ENCODE assay signal across 30 cellular contexts in genomic region chr17:43938838-43939182, GRCh38. TPM values are rescaled to one million over a fixed set of nuclear protein-coding genes. Genes with fewer than 3 reads are reported as not detected.
DNase-seq lines count a peak whose midpoint lies in the region; ATAC-seq and TF ChIP-seq lines count a peak whose summit lies in the region.
"Had no signal": no experiment of that assay in that cellular context is flagged by ENCODE, and none has a peak within 500 bp of the region (broad histone marks: within the 10 kb centered on the region; RNA-seq: fewer than 3 reads in every experiment).

No MANE protein-coding gene starts in this region.

- ATAC-seq in central memory CD8-positive, alpha-beta T cell (replicated peaks; ENCODE audit: extremely low read depth, poor library complexity, severe bottlenecking) = no peak
- no peak for ATAC-seq in natural killer cell treated with Interleukin-12 subunit alpha and Interleukin-12 subunit beta and Interleukin-15 and Interleukin-18, amount 100 ng/mL, for 72 hours
- no peak for ATAC-seq in HG03571 (IDR thresholded peaks at IDR 0.05; ENCODE audit: unreplicated experiment)

- no peaks in the 10 kb centered on the region for H3K27me3 ChIP-seq in HAP-1 (ENCODE audit: low read depth)
- H3K27me3 ChIP-seq: right atrium auricular region, thyroid gland, vagina had no signal

- peak overlapping the region; percentile 59; the same call in 1 of the 2 replicates for H3K27ac ChIP-seq in C4-2B
- H3K27ac ChIP-seq: right atrium auricular region, thyroid gland, vagina had no signal

- H3K4me1 Mint-ChIP-seq in central memory CD8-positive, alpha-beta T cell = peaks cover 5% of the 10 kb centered on the region
- peaks cover 0 to 14% of the 10 kb centered on the region in 2 donors for H3K4me1 Mint-ChIP-seq in natural killer cell treated with Interleukin-12 subunit alpha and Interleukin-12 subunit beta and Interleukin-15 and Interleukin-18, amount 100 ng/mL, for 72 hours (ENCODE audit: low read depth in 2 of 2)

- no peaks in the 10 kb centered on the region for H3K27me3 Mint-ChIP-seq in central memory CD8-positive, alpha-beta T cell
- H3K27me3 Mint-ChIP-seq in natural killer cell treated with Interleukin-12 subunit alpha and Interleukin-12 subunit beta and Interleukin-15 and Interleukin-18, amount 100 ng/mL, for 72 hours = peaks cover 11 to 13% of the 10 kb centered on the region in 2 donors

- peaks cover 1% of the 10 kb centered on the region for H3K36me3 Mint-ChIP-seq in central memory CD8-positive, alpha-beta T cell (ENCODE audit: insufficient read depth)
- H3K36me3 Mint-ChIP-seq in natural killer cell treated with Interleukin-12 subunit alpha and Interleukin-12 subunit beta and Interleukin-15 and Interleukin-18, amount 100 ng/mL, for 72 hours = no peaks in the 10 kb centered on the region
- H3K36me3 Mint-ChIP-seq: activated CD8-positive, alpha-beta memory T cell treated with anti-CD3 and anti-CD28 coated beads, Interleukin-2, amount 10 ng/mL, durations not matched to agents 7 days and 5 days; brain had no signal

- peak overlapping the region; percentile 69 for H3K4me3 Mint-ChIP-seq in central memory CD8-positive, alpha-beta T cell
- H3K4me3 Mint-ChIP-seq in natural killer cell treated with Interleukin-12 subunit alpha and Interleukin-12 subunit beta and Interleukin-15 and Interleukin-18, amount 100 ng/mL, for 72 hours = no peak overlapping the region
- H3K4me3 Mint-ChIP-seq: activated CD8-positive, alpha-beta memory T cell treated with anti-CD3 and anti-CD28 coated beads, Interleukin-2, amount 10 ng/mL, durations not matched to agents 7 days and 5 days; neural crest cell had no signal

- DNase-seq in HAP-1 (ENCODE audit: low spot score in 2 of 2) (no peak), DMS153 (lab: John Stamatoyannopoulos, UW) (no peak), posterior vena cava (ENCODE audit: low spot score) (no peak)
- no peak for DNase-seq in central memory CD8-positive, alpha-beta T cell (ENCODE audit: low spot score in 2 of 2)
- DNase-seq in natural killer cell treated with Interleukin-12 subunit alpha and Interleukin-12 subunit beta and Interleukin-15 and Interleukin-18, amount 100 ng/mL, for 72 hours (ENCODE audit: low spot score) = peak; percentile 39
- DNase-seq: activated B cell treated with CpG ODN at 0.5 μM for 24 hours; activated CD8-positive, alpha-beta memory T cell treated with anti-CD3 and anti-CD28 coated beads, Interleukin-2, amount 10 ng/mL, durations not matched to agents 7 days and 5 days; stimulated activated CD4-positive, alpha-beta T cell treated with anti-CD3 and anti-CD28 coated beads, Interleukin-2, amount 100 ng/mL, for 24 hours had no signal

- H3K27ac Mint-ChIP-seq in central memory CD8-positive, alpha-beta T cell (ENCODE audit: low read depth) = no peak overlapping the region
- no peak overlapping the region for H3K27ac Mint-ChIP-seq in natural killer cell treated with Interleukin-12 subunit alpha and Interleukin-12 subunit beta and Interleukin-15 and Interleukin-18, amount 100 ng/mL, for 72 hours
- H3K27ac Mint-ChIP-seq: activated B cell treated with CpG ODN at 0.5 μM for 24 hours; activated CD8-positive, alpha-beta memory T cell treated with anti-CD3 and anti-CD28 coated beads, Interleukin-2, amount 10 ng/mL, durations not matched to agents 7 days and 5 days had no signal

- no peaks in the 10 kb centered on the region for H3K9me3 ChIP-seq in HAP-1
- H3K9me3 ChIP-seq: mucosa of descending colon, right atrium auricular region, thyroid gland, vagina had no signal

- in situ Hi-C loops in HAP-1 (cut with MboI; ENCODE audit: low sequenced_read_pairs) = no loop called here

- intact Hi-C loops in posterior vena cava (cut with DNase I) = no loop called here

- peak overlapping the region; percentile 22 for H3K4me3 ChIP-seq in HAP-1
- H3K4me3 ChIP-seq: mucosa of descending colon, thyroid gland had no signal

- peaks cover 9% of the 10 kb centered on the region for H3K4me1 ChIP-seq in HAP-1

- H3K9me3 Mint-ChIP-seq in central memory CD8-positive, alpha-beta T cell = no peaks in the 10 kb centered on the region
- no peaks in the 10 kb centered on the region for H3K9me3 Mint-ChIP-seq in natural killer cell treated with Interleukin-12 subunit alpha and Interleukin-12 subunit beta and Interleukin-15 and Interleukin-18, amount 100 ng/mL, for 72 hours
- H3K9me3 Mint-ChIP-seq: activated B cell treated with CpG ODN at 0.5 μM for 24 hours; activated T-cell treated with anti-CD3 and anti-CD28 coated beads, Interleukin-2, amount 50 U/mL, for 4 hours; brain; neural crest cell had no signal

- no peaks in the 10 kb centered on the region for H3K36me3 ChIP-seq in HAP-1 (replicated peaks)
- H3K36me3 ChIP-seq: right atrium auricular region, thyroid gland, vagina had no signal

- TF ChIP-seq CTCF in C4-2B (conservative IDR thresholded peaks at IDR 0.05) = no peak

RNA-seq across cellular contexts. Expression of gene PPY, which starts 3.5 kb away (rescaled TPM):
- not detected for total RNA-seq in natural killer cell treated with Interleukin-12 subunit alpha and Interleukin-12 subunit beta and Interleukin-15 and Interleukin-18, amount 100 ng/mL, for 72 hours
- not detected for total RNA-seq in posterior vena cava
- total RNA-seq: activated B cell treated with CpG ODN at 0.5 μM for 24 hours; activated CD8-positive, alpha-beta memory T cell treated with anti-CD3 and anti-CD28 coated beads, Interleukin-2, amount 10 ng/mL, durations not matched to agents 7 days and 5 days; activated T-cell treated with anti-CD3 and anti-CD28 coated beads, Interleukin-2, amount 50 U/mL, for 4 hours; cerebellum; Daoy; dermis microvascular lymphatic vessel endothelial cell; endothelial cell of umbilical vein; frontal cortex; H4; HT1080; left cardiac atrium; lung microvascular endothelial cell; MCF 10A; NCI-H460; neural crest cell; OCI-LY7; right atrium auricular region; T-helper 1 cell treated with Interleukin-12 subunit alpha and Interleukin-12 subunit beta and Interleukin-4 antibody, amounts not matched to agents 30 ng/mL and 1 ng/mL, for 36 hours; thyroid gland; vagina had no signal

RNA-seq across cellular contexts. Expression of gene PYY, which starts 14.9 kb away (rescaled TPM):
- total RNA-seq in natural killer cell treated with Interleukin-12 subunit alpha and Interleukin-12 subunit beta and Interleukin-15 and Interleukin-18, amount 100 ng/mL, for 72 hours = not detected
- not detected for total RNA-seq in posterior vena cava
- total RNA-seq: activated B cell treated with CpG ODN at 0.5 μM for 24 hours; activated CD8-positive, alpha-beta memory T cell treated with anti-CD3 and anti-CD28 coated beads, Interleukin-2, amount 10 ng/mL, durations not matched to agents 7 days and 5 days; activated T-cell treated with anti-CD3 and anti-CD28 coated beads, Interleukin-2, amount 50 U/mL, for 4 hours; cerebellum; Daoy; dermis microvascular lymphatic vessel endothelial cell; endothelial cell of umbilical vein; frontal cortex; HT1080; left cardiac atrium; lung microvascular endothelial cell; MCF 10A; NCI-H460; neural crest cell; OCI-LY7; right atrium auricular region; T-helper 1 cell treated with Interleukin-12 subunit alpha and Interleukin-12 subunit beta and Interleukin-4 antibody, amounts not matched to agents 30 ng/mL and 1 ng/mL, for 36 hours; vagina had no signal

RNA-seq across cellular contexts. Expression of gene MPP2, which starts 31.5 kb away (rescaled TPM):
- total RNA-seq in natural killer cell treated with Interleukin-12 subunit alpha and Interleukin-12 subunit beta and Interleukin-15 and Interleukin-18, amount 100 ng/mL, for 72 hours = under 1 TPM; 0.47 to 0.64 TPM
- total RNA-seq in posterior vena cava = 10 to 100 TPM; 11.4 to 15.5 TPM
- total RNA-seq: activated B cell treated with CpG ODN at 0.5 μM for 24 hours, MCF 10A had no signal

Comparison
In these comparisons a context has a peak if more than half of its experiments do, and no peak if none do; other contexts are left out.
1. RNA of gene MPP2, which starts 31.5 kb away (total RNA-seq): 11.4 to 15.5 TPM in posterior vena cava; 0.47 to 0.64 TPM in natural killer cell treated with Interleukin-12 subunit alpha and Interleukin-12 subunit beta and Interleukin-15 and Interleukin-18, amount 100 ng/mL, for 72 hours; every median in the first group is over 4 times any median in the second.